In the genomic region with DNA sequence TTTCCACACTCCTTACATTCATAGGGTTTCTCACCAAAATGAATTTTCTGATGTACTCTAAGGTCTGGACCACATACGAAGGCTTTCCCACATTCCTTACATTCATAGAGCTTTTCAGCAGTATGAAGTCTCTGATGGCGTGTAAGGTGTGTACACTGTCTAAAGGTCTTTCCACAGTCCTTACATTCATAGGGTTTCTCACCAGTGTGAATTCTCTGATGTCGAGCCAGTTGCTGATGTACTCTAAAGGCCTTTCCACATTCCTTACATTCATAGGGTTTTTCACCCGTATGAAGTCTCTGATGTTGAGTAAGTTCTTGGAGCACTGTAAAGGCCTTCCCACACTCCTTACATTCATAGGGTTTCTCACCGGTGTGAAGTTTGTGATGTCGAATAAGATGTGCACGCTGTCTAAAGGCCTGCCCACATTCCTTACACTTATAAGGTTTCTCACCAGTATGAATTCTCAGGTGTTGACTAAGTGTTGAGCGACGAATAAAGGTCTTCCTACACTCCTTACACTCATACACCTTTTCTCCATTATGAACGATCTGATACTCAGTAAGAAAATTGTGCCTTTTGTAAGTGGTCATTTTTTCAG, we compare ENCODE assay signal across 31 cellular contexts.
"Had no signal": no experiment of that assay in that cellular context is flagged by ENCODE, and none has a peak within 500 bp of the region (broad histone marks: within the 10 kb centered on the region; RNA-seq: fewer than 3 reads in every experiment).

No MANE protein-coding gene starts in this region.

- H3K4me3 Mint-ChIP-seq: dendritic cell treated with granulocyte-macrophage colony-stimulating factor and Interleukin-4, amounts not matched to agents 40 ng/mL and 50 ng/mL, for 4 days; immature natural killer cell; memory B cell; mesothelial cell of epicardium; naive thymus-derived CD4-positive, alpha-beta T cell; nephron; neural progenitor cell; stimulated activated memory B cell treated with anti-CD40 and anti-IgM and Interleukin-4, amounts not matched to agents 10 μg/mL and 1 μg/mL and 100 μg/mL, for 72 hours had no signal

- H2AFZ ChIP-seq: neural progenitor cell, parathyroid adenoma had no signal

- H3K4me3 ChIP-seq: colonic mucosa, esophagus squamous epithelium, left ventricle myocardium inferior, lower lobe of right lung, mucosa of descending colon, neural progenitor cell, sigmoid colon, skin epidermis, spleen, thoracic aorta, tibial nerve, upper lobe of left lung had no signal

- H3K27ac Mint-ChIP-seq: dendritic cell treated with granulocyte-macrophage colony-stimulating factor and Interleukin-4, amounts not matched to agents 40 ng/mL and 50 ng/mL, for 4 days; immature natural killer cell; memory B cell; mesothelial cell of epicardium; naive thymus-derived CD4-positive, alpha-beta T cell; nephron; neural progenitor cell; progenitor cell of endocrine pancreas; stimulated activated memory B cell treated with anti-CD40 and anti-IgM and Interleukin-4, amounts not matched to agents 10 μg/mL and 1 μg/mL and 100 μg/mL, for 72 hours had no signal

- H3K4me2 ChIP-seq: neural progenitor cell had no signal

- DNase-seq: colonic mucosa; effector CD8-positive, alpha-beta T cell; erythroblast; esophagus squamous epithelium; foreskin melanocyte; glutamatergic neuron; hypothalamus; immature natural killer cell; islet precursor cell; kidney glomerular epithelial cell; left colon; left ventricle myocardium inferior; lower lobe of right lung; mucosa of descending colon; naive thymus-derived CD4-positive, alpha-beta T cell; sigmoid colon; spleen; stimulated activated CD4-positive, alpha-beta T cell treated with anti-CD3 and anti-CD28 coated beads, Interleukin-4, amount 100 ng/mL, for 4 hours; stimulated activated naive CD8-positive, alpha-beta T cell treated with anti-CD3 and anti-CD28 coated beads, Interleukin-15, Interleukin-2, amounts not matched to agents 100 U/mL and 50 U/mL, for 24 hours; upper lobe of left lung had no signal

- H3K27me3 Mint-ChIP-seq: dendritic cell treated with granulocyte-macrophage colony-stimulating factor and Interleukin-4, amounts not matched to agents 40 ng/mL and 50 ng/mL, for 4 days; memory B cell; naive thymus-derived CD4-positive, alpha-beta T cell; progenitor cell of endocrine pancreas; stimulated activated memory B cell treated with anti-CD40 and anti-IgM and Interleukin-4, amounts not matched to agents 10 μg/mL and 1 μg/mL and 100 μg/mL, for 72 hours had no signal

- H3K4me1 ChIP-seq: colonic mucosa, esophagus squamous epithelium, left ventricle myocardium inferior, lower lobe of right lung, neural progenitor cell, parathyroid adenoma, sigmoid colon, spleen, tibial nerve, upper lobe of left lung had no signal

- H3K27me3 ChIP-seq: colonic mucosa, esophagus squamous epithelium, neural progenitor cell, sigmoid colon, spleen, tibial nerve, upper lobe of left lung had no signal

- H3K9ac ChIP-seq: neural progenitor cell, parathyroid adenoma had no signal

- H3K79me2 ChIP-seq: parathyroid adenoma had no signal

- H3K36me3 ChIP-seq: colonic mucosa had no signal

- H3K27ac ChIP-seq: colonic mucosa, esophagus squamous epithelium, left ventricle myocardium inferior, lower lobe of right lung, neural progenitor cell, parathyroid adenoma, sigmoid colon, skin epidermis, spleen, thoracic aorta, tibial nerve, upper lobe of left lung had no signal

- H3K4me1 Mint-ChIP-seq: immature natural killer cell; memory B cell; mesothelial cell of epicardium; naive thymus-derived CD4-positive, alpha-beta T cell; nephron; neural progenitor cell; stimulated activated memory B cell treated with anti-CD40 and anti-IgM and Interleukin-4, amounts not matched to agents 10 μg/mL and 1 μg/mL and 100 μg/mL, for 72 hours had no signal
